8 cellular contexts compared by ENCODE assay signal in the genomic region with DNA sequence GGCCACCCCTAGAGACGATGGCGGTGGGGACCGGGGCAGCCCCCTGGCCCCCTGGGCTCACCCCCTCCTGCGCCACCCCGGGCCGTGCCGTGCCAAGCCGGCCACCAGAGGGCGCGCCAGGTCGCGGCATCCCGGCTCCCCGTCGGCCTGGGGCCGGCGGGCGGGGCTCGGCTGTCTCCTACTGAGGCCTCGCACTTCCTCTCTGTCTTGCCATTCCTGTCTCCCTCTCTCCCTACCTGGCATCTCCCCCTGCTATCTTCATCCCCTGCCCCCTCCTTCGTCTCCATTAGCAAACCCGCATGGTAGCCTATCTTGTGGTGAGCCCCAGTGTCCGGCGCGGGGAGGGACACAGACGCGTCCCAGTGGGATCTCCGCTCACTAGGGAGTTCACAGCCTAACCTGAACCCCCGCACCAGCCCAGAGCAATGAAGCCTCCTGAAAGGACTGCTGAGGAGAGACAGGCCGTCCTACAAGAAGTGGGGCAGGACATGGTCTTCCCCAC. TPM values are rescaled to one million over a fixed set of nuclear protein-coding genes. Genes with fewer than 3 reads are reported as not detected.
DNase-seq lines count a peak whose midpoint lies in the region; ATAC-seq lines count a peak whose summit lies in the region.

No MANE protein-coding gene starts in this region.

- peak overlapping the region; percentile 77 to 84 for H3K4me3 Mint-ChIP-seq in effector memory CD8-positive, alpha-beta T cell

- H3K27ac ChIP-seq in mesenchymal stem cell (ENCODE audit: low read length, poor library complexity, severe bottlenecking) = no peak overlapping the region

- peaks cover 14% of the 10 kb centered on the region for H3K4me1 ChIP-seq in mesenchymal stem cell (ENCODE audit: control insufficient read depth, insufficient read depth, low read depth, low read length)

- H2AK5ac ChIP-seq in mesenchymal stem cell (ENCODE audit: low read length, severe bottlenecking) = no peak overlapping the region

- H3K4me2 ChIP-seq in mesenchymal stem cell (ENCODE audit: low read length, poor library complexity, severe bottlenecking) = peak overlapping the region; percentile 60

- 6% methylated on average over 30 of the region's 30 CpGs for WGBS in mesenchymal stem cell

- H3K27me3 Mint-ChIP-seq in effector memory CD8-positive, alpha-beta T cell = peaks cover 32 to 42% of the 10 kb centered on the region in 2 donors

- H3K9me3 ChIP-seq in mesenchymal stem cell (ENCODE audit: control insufficient read depth, low read length) = no peaks in the 10 kb centered on the region

- peak overlapping the region; percentile 71 for H2BK15ac ChIP-seq in mesenchymal stem cell (ENCODE audit: low read depth, poor library complexity, severe bottlenecking)

- H3K4ac ChIP-seq in mesenchymal stem cell (ENCODE audit: low read depth in 1 of 2, low read length in 2 of 2) = peak overlapping the region; percentile 29 to 69

- H3K27me3 ChIP-seq in mesenchymal stem cell (ENCODE audit: control insufficient read depth in 1 of 2, insufficient read depth in 1 of 2, low read length in 2 of 2) = peaks cover 0 to 18% of the 10 kb centered on the region in 2 experiments

- peak overlapping the region; percentile 49 to 70 for H3K4me3 ChIP-seq in mesenchymal stem cell (ENCODE audit: insufficient read depth in 1 of 2, low read depth in 1 of 2, low read length in 2 of 2)

- H2BK120ac ChIP-seq in mesenchymal stem cell (ENCODE audit: low read depth, low read length) = peak overlapping the region; percentile 66

- peak overlapping the region; percentile 15 to 66 for H2BK12ac ChIP-seq in mesenchymal stem cell (ENCODE audit: low read length in 2 of 2)

- H3K27ac Mint-ChIP-seq in effector memory CD8-positive, alpha-beta T cell = peak overlapping the region in 1 of 2 donors; percentile 66

- no peaks in the 10 kb centered on the region for H3K79me1 ChIP-seq in mesenchymal stem cell (replicated peaks; ENCODE audit: low read length, poor library complexity, severe bottlenecking)

- no peaks in the 10 kb centered on the region for H3K36me3 Mint-ChIP-seq in effector memory CD8-positive, alpha-beta T cell (ENCODE audit: insufficient read depth)

- no peaks in the 10 kb centered on the region for H3K36me3 ChIP-seq in mesenchymal stem cell (ENCODE audit: control insufficient read depth in 1 of 2, insufficient read depth in 2 of 2, low read depth in 1 of 2, low read length in 2 of 2)

- H2AFZ ChIP-seq in mesenchymal stem cell (ENCODE audit: low read depth, low read length) = peak overlapping the region; percentile 92

- ATAC-seq in GM18907 (IDR thresholded peaks at IDR 0.05; ENCODE audit: unreplicated experiment) (peak; percentile 94), HG03139 (IDR thresholded peaks at IDR 0.05; ENCODE audit: unreplicated experiment) (peak; percentile 94)
- peak; percentile 98 for ATAC-seq in effector memory CD8-positive, alpha-beta T cell (replicated peaks)

- peak overlapping the region; percentile 89 for H4K91ac ChIP-seq in mesenchymal stem cell (ENCODE audit: low read length)

- H3K9ac ChIP-seq in mesenchymal stem cell (ENCODE audit: low read length) = peak overlapping the region; percentile 78

- H3K14ac ChIP-seq in mesenchymal stem cell (ENCODE audit: low read length in 2 of 2) = peak overlapping the region in 1 of 2 experiments; percentile 8

- H4K8ac ChIP-seq in mesenchymal stem cell (ENCODE audit: low read length) = peak overlapping the region; percentile 99

- DNase-seq in AG08395 (ENCODE audit: low spot score) (peak; percentile 87), NCI-H748 treated with DMSO at 0.1 percent for 48 hours (lab: John Stamatoyannopoulos, UW) (peak; percentile 19), mesenchymal stem cell (peak; percentile 57)
- DNase-seq in activated CD8-positive, alpha-beta memory T cell treated with anti-CD3 and anti-CD28 coated beads for 1 hour (ENCODE audit: extremely low read depth in 1 of 2, low read depth in 1 of 2) = peak; percentile 8 to 68
- peak; percentile 63 to 68 (median 67) for DNase-seq in effector memory CD8-positive, alpha-beta T cell
- peak; percentile 53 for DNase-seq in stimulated activated CD8-positive, alpha-beta memory T cell treated with anti-CD3 and anti-CD28 coated beads, Interleukin-12 subunit alpha, Interleukin-12 subunit beta, amount 100 ng/mL, for 4 hours (ENCODE audit: low read depth)

- peaks cover 4 to 10% of the 10 kb centered on the region in 2 donors for H3K4me1 Mint-ChIP-seq in effector memory CD8-positive, alpha-beta T cell (ENCODE audit: low read depth in 2 of 2)

- no peaks in the 10 kb centered on the region for H3K9me3 Mint-ChIP-seq in effector memory CD8-positive, alpha-beta T cell

- no peak overlapping the region for H2BK5ac ChIP-seq in mesenchymal stem cell (ENCODE audit: low read depth, low read length, poor library complexity, severe bottlenecking)

- H3K18ac ChIP-seq in mesenchymal stem cell (ENCODE audit: low read depth in 1 of 2, low read length in 2 of 2) = peak overlapping the region; percentile 87 to 88

- H3K23ac ChIP-seq in mesenchymal stem cell (ENCODE audit: low read length in 2 of 2) = no peak overlapping the region

RNA-seq across cellular contexts. Expression of a gene that starts 29.8 kb away (rescaled TPM):
- polyA plus RNA-seq in mesenchymal stem cell (2013, experiment 1 of 2) = not detected
- 0.10 TPM for polyA plus RNA-seq in mesenchymal stem cell (2013, experiment 2 of 2)

Comparison
In these comparisons a context has a peak if more than half of its experiments do, and no peak if none do; other contexts are left out.
1. DNase-seq: peak in every context shown above with its lines; median percentile 87 in AG08395; 67 in effector memory CD8-positive, alpha-beta T cell; 57 in mesenchymal stem cell; 53 in stimulated activated CD8-positive, alpha-beta memory T cell treated with anti-CD3 and anti-CD28 coated beads, Interleukin-12 subunit alpha, Interleukin-12 subunit beta, amount 100 ng/mL, for 4 hours; 38 in activated CD8-positive, alpha-beta memory T cell treated with anti-CD3 and anti-CD28 coated beads for 1 hour; 19 in NCI-H748 treated with DMSO at 0.1 percent for 48 hours.